Comparison of ENCODE assay signal across 8 cellular contexts in the genomic region with DNA sequence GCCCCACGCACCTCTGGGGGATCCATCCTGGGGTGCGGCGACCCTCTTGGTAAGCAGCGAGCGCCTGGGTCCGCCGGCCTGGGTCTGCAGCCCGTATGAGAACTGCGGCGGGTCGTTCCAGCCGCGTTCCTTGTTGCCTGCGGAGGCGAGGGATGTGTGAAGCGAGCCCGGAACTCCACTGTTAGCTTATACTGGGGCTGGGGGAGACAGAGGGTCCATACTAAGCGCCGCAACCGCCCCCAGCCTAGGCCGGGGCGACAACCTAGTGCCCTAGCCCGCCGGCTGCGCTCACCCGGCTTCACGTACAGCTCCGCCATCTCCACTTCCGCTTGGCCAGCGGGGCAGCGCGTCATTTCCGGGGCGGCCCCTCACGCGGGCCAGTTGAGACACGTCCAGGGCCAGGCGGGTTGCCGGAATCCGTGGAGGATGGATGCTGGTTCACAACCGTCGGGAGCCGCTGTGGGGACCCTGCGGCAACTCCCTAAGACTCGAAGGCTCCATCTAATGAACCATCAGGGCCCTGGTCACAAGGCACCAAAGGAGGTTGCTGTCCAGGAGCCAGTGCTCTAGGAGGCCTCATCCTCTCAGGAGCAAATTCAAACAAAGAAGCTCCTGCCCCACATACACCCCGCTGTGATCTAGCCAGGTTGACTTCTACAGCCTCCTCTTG. TPM values are rescaled to one million over a fixed set of nuclear protein-coding genes. Genes with fewer than 3 reads are reported as not detected.
DNase-seq lines count a peak whose midpoint lies in the region; ATAC-seq, FAIRE-seq and TF ChIP-seq lines count a peak whose summit lies in the region.

Gene SRA1, minus strand, starts transcription at position 338 of the 670 bp plus-strand sequence. Its CDS starts 21 bp downstream, at position 317.

- DNase-seq in DND-41 = peak; percentile 90
- DNase-seq in RCC 7860 (ENCODE audit: low spot score) = peak; percentile 76
- peak; percentile 56 to 79 for DNase-seq in activated T-helper 1 cell treated with anti-CD3 and anti-CD28 coated beads, Interleukin-2, amount 50 U/mL, for 16 hours (ENCODE audit: low read depth in 1 of 2, low spot score in 1 of 2)
- DNase-seq in fibroblast of lung (ENCODE audit: low read depth in 2 of 2) = peak; percentile 88 to 89
- DNase-seq in naive thymus-derived CD8-positive, alpha-beta T cell = peak; percentile 65 to 89 (median 76)
- peak; percentile 86 for DNase-seq in stimulated activated naive B cell treated with anti-CD40 and anti-IgM and Interleukin-4, amounts not matched to agents 10 μg/mL and 1 μg/mL and 100 μg/mL, for 72 hours

- H3K4me3 ChIP-seq in DND-41 (ENCODE audit: low read depth in 1 of 2, low read length in 2 of 2) (peak within 1 kb of the TSS; percentile 84 to 93), KMS-11 (IDR thresholded peaks at IDR 0.05; ENCODE audit: insufficient read depth, low read depth, low read length) (no peak within 1 kb of the TSS), fibroblast of lung (replicated peaks in 1 of 4; ENCODE audit: control extremely low read depth in 1 of 4, insufficient read depth in 1 of 4, low read depth in 3 of 4, low read length in 4 of 4) (peak within 1 kb of the TSS; percentile 66 to 95 (median 80))

- H3K9me3 Mint-ChIP-seq in naive thymus-derived CD8-positive, alpha-beta T cell = no peaks in the 10 kb centered on the region
- no peaks in the 10 kb centered on the region for H3K9me3 Mint-ChIP-seq in stimulated activated naive B cell treated with anti-CD40 and anti-IgM and Interleukin-4, amounts not matched to agents 10 μg/mL and 1 μg/mL and 100 μg/mL, for 72 hours

- ATAC-seq in DND-41 (ENCODE audit: insufficient read depth, low read depth) = peak; percentile 91
- peak; percentile 95 for ATAC-seq in GM21786 (IDR thresholded peaks at IDR 0.05; ENCODE audit: unreplicated experiment)
- ATAC-seq in naive thymus-derived CD8-positive, alpha-beta T cell = peak; percentile 86 to 94
- ATAC-seq in stimulated activated naive B cell treated with anti-CD40 and anti-IgM and Interleukin-4, amounts not matched to agents 10 μg/mL and 1 μg/mL and 100 μg/mL, for 72 hours (replicated peaks) = peak; percentile 96 to 97

- H4K20me1 ChIP-seq in DND-41 (ENCODE audit: insufficient read depth, low read length) = no peaks in the 10 kb centered on the region
- H4K20me1 ChIP-seq in KMS-11 (ENCODE audit: insufficient read depth) = no peaks in the 10 kb centered on the region
- no peaks in the 10 kb centered on the region for H4K20me1 ChIP-seq in fibroblast of lung (ENCODE audit: control insufficient read depth, extremely low read depth, insufficient read depth, low read length)

- H3K4me3 Mint-ChIP-seq in naive thymus-derived CD8-positive, alpha-beta T cell = peak within 1 kb of the TSS; percentile 83 to 97 (median 92)
- peak within 1 kb of the TSS; percentile 93 to 95 for H3K4me3 Mint-ChIP-seq in stimulated activated naive B cell treated with anti-CD40 and anti-IgM and Interleukin-4, amounts not matched to agents 10 μg/mL and 1 μg/mL and 100 μg/mL, for 72 hours

- peaks cover 48% of the 10 kb centered on the region for H3K4me1 ChIP-seq in DND-41 (ENCODE audit: insufficient read depth, low read length)
- peaks cover 42% of the 10 kb centered on the region for H3K4me1 ChIP-seq in KMS-11 (ENCODE audit: low read depth, poor library complexity, severe bottlenecking)
- no peaks in the 10 kb centered on the region for H3K4me1 ChIP-seq in fibroblast of lung (ENCODE audit: control insufficient read depth, extremely low read depth, insufficient read depth, low read length)

- H3K9ac ChIP-seq in DND-41 (ENCODE audit: low read depth, low read length) = peak within 1 kb of the TSS; percentile 96
- peak within 1 kb of the TSS; percentile 71 for H3K9ac ChIP-seq in KMS-11
- peak within 1 kb of the TSS; percentile 94 for H3K9ac ChIP-seq in fibroblast of lung (ENCODE audit: insufficient read depth, low read length)

- H3K27ac Mint-ChIP-seq in naive thymus-derived CD8-positive, alpha-beta T cell = peak within 1 kb of the TSS; percentile 82 to 97 (median 96)
- H3K27ac Mint-ChIP-seq in stimulated activated naive B cell treated with anti-CD40 and anti-IgM and Interleukin-4, amounts not matched to agents 10 μg/mL and 1 μg/mL and 100 μg/mL, for 72 hours = peak within 1 kb of the TSS; percentile 97

- POLR2A ChIA-PET in naive thymus-derived CD8-positive, alpha-beta T cell (lab: Charles Lee) = interaction anchor here (0.6 to 1.9 kb wide), 9 partner anchors 9 to 157 kb away, joined by 3 to 30 read pairs (median 5); partner anchors contain the start of genes ANKHD1, CD14, EIF4EBP3 and HARS1

- TF ChIP-seq CTCF in DND-41 (IDR thresholded peaks at IDR 0.05; ENCODE audit: borderline replicate concordance, extremely low read depth, low read length, poor library complexity, severe bottlenecking) (peak; percentile 1), KMS-11 (conservative IDR thresholded peaks at IDR 0.05; ENCODE audit: low read depth, low read length) (no peak), fibroblast of lung (conservative IDR thresholded peaks at IDR 0.05 in 1 of 2, IDR thresholded peaks at IDR 0.05 in 1 of 2; ENCODE audit: low read depth in 1 of 2, low read length in 2 of 2) (no peak)

- H3K4me2 ChIP-seq in DND-41 (ENCODE audit: insufficient read depth, low read length) (peak within 1 kb of the TSS; percentile 68), KMS-11 (peak within 1 kb of the TSS; percentile 75), fibroblast of lung (ENCODE audit: extremely low read depth, insufficient read depth, low read length) (peak within 1 kb of the TSS; percentile 89)

- H3K27me3 ChIP-seq in DND-41 (ENCODE audit: insufficient read depth, low read length, poor library complexity) (no peaks in the 10 kb centered on the region), KMS-11 (ENCODE audit: insufficient read depth, low read depth) (no peaks in the 10 kb centered on the region), fibroblast of lung (ENCODE audit: control insufficient read depth, insufficient read depth, low read length) (no peaks in the 10 kb centered on the region)

- H3K9me3 ChIP-seq in DND-41 (ENCODE audit: insufficient read depth, low read length, severe bottlenecking) (no peaks in the 10 kb centered on the region), fibroblast of lung (ENCODE audit: control insufficient read depth, insufficient read depth, low read depth, low read length) (no peaks in the 10 kb centered on the region)

- peak within 1 kb of the TSS; percentile 96 for H2AFZ ChIP-seq in DND-41 (ENCODE audit: low read depth, low read length)
- H2AFZ ChIP-seq in KMS-11 (ENCODE audit: low read depth) = peak within 1 kb of the TSS; percentile 55
- H2AFZ ChIP-seq in fibroblast of lung (ENCODE audit: low read length) = peak within 1 kb of the TSS; percentile 1

- no peaks in the 10 kb centered on the region for H3K27me3 Mint-ChIP-seq in naive thymus-derived CD8-positive, alpha-beta T cell
- no peaks in the 10 kb centered on the region for H3K27me3 Mint-ChIP-seq in stimulated activated naive B cell treated with anti-CD40 and anti-IgM and Interleukin-4, amounts not matched to agents 10 μg/mL and 1 μg/mL and 100 μg/mL, for 72 hours

- peaks cover 0 to 20% (median 4%) of the 10 kb centered on the region in 3 donors for H3K36me3 Mint-ChIP-seq in naive thymus-derived CD8-positive, alpha-beta T cell
- peaks cover 53 to 65% of the 10 kb centered on the region in 2 donors for H3K36me3 Mint-ChIP-seq in stimulated activated naive B cell treated with anti-CD40 and anti-IgM and Interleukin-4, amounts not matched to agents 10 μg/mL and 1 μg/mL and 100 μg/mL, for 72 hours

- H3K27ac ChIP-seq in DND-41 (ENCODE audit: low read length) = peak within 1 kb of the TSS; percentile 98
- H3K27ac ChIP-seq in KMS-11 = peak within 1 kb of the TSS; percentile 40
- H3K27ac ChIP-seq in fibroblast of lung (ENCODE audit: insufficient read depth, low read length) = peak within 1 kb of the TSS; percentile 81

- peaks cover 41 to 54% (median 49%) of the 10 kb centered on the region in 4 donors for H3K4me1 Mint-ChIP-seq in naive thymus-derived CD8-positive, alpha-beta T cell
- H3K4me1 Mint-ChIP-seq in stimulated activated naive B cell treated with anti-CD40 and anti-IgM and Interleukin-4, amounts not matched to agents 10 μg/mL and 1 μg/mL and 100 μg/mL, for 72 hours = peaks cover 47 to 54% of the 10 kb centered on the region in 2 donors

- peaks cover 53% of the 10 kb centered on the region for H3K36me3 ChIP-seq in DND-41 (ENCODE audit: insufficient read depth, low read length)
- no peaks in the 10 kb centered on the region for H3K36me3 ChIP-seq in KMS-11 (ENCODE audit: insufficient read depth)
- no peaks in the 10 kb centered on the region for H3K36me3 ChIP-seq in fibroblast of lung (ENCODE audit: control insufficient read depth, insufficient read depth, low read length)

- FAIRE-seq in RCC 7860 (lab: Jason Lieb, UNC) = no peak

- H3K79me2 ChIP-seq in DND-41 (ENCODE audit: insufficient read depth, low read length) = peaks cover 48% of the 10 kb centered on the region
- peaks cover 45% of the 10 kb centered on the region for H3K79me2 ChIP-seq in KMS-11 (ENCODE audit: insufficient read depth, low read depth)
- H3K79me2 ChIP-seq in fibroblast of lung (ENCODE audit: control insufficient read depth, insufficient read depth, low read length) = peaks cover 38% of the 10 kb centered on the region

RNA-seq across cellular contexts. Expression of gene SRA1, which starts in this region (rescaled TPM):
- 28.0 and 39.1 TPM in 2 replicates for total RNA-seq in fibroblast of lung
- polyA plus RNA-seq in fibroblast of lung = 55.5 and 72.3 TPM in 2 replicates
- polyA plus RNA-seq in fibroblast of lung (2012) = 47.3 and 57.8 TPM in 2 replicates
- 13.7 and 25.4 TPM in 2 replicates for polyA minus RNA-seq in fibroblast of lung (ENCODE audit: low replicate concordance)
- 10 to 100 TPM; 27.8 to 28.3 TPM for total RNA-seq in naive thymus-derived CD8-positive, alpha-beta T cell
- polyA plus RNA-seq in naive thymus-derived CD8-positive, alpha-beta T cell = 10 to 100 TPM; 26.7 to 37.5 (median 37.1) TPM

Comparison
In these comparisons a context has a peak if more than half of its experiments do, and no peak if none do; other contexts are left out.
1. H2AFZ ChIP-seq: peak in every context shown above with its lines; median percentile 96 in DND-41; 55 in KMS-11; 1 in fibroblast of lung.
2. H3K27ac ChIP-seq: peak in every context shown above with its lines; median percentile 98 in DND-41; 81 in fibroblast of lung; 40 in KMS-11.